In the genomic region with DNA sequence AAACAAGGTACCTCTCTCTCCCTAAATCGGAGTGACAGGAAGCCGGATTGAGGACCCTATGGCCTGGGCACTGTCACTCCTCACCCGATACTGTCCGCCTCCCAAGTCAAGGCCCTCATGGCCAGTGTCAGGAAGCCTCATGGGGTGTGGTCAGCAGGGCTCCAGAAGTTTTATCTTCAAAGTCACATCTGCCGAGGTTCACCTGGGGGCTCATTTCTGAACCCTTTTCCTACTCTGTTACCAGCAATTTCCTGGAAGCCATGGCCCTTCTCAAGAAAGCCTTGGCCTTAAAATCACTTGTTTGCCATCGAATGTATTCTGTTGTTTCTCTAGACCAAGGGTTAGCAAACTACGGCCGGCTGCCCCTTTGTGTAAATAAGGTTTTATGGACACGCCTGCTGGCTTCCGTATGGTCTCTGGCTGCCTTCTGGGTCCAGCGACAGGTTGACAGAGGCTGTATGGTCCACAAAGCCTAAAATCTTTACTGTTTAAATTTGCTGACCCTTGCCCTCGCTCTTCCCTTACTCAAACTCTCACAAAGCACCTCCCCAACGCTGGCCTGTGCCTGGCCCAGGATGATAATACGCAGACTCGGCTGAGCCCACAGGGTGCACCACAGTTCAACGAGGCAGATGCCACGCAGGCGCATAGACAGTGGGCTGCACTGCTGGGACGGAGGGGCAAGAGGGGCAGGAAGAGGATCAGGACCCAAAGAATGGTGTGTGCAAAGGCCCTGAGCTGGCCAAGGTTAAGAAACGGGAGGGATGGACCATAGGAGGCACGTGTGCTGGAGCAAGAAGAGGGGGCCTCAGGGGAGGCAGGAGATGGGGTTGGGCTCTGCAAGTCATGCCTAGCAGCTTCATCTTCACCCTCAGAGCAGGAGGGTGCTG, we compare ENCODE assay signal across 1 cellular context.
TF ChIP-seq lines count a peak whose summit lies in the region.

No MANE protein-coding gene starts in this region.

TF ChIP-seq in HepG2, 621 proteins besides CTCF, POLR2A, EP300 and RAD21 (continued from another document and continues in another):
- TF ChIP-seq, protein P1, sequence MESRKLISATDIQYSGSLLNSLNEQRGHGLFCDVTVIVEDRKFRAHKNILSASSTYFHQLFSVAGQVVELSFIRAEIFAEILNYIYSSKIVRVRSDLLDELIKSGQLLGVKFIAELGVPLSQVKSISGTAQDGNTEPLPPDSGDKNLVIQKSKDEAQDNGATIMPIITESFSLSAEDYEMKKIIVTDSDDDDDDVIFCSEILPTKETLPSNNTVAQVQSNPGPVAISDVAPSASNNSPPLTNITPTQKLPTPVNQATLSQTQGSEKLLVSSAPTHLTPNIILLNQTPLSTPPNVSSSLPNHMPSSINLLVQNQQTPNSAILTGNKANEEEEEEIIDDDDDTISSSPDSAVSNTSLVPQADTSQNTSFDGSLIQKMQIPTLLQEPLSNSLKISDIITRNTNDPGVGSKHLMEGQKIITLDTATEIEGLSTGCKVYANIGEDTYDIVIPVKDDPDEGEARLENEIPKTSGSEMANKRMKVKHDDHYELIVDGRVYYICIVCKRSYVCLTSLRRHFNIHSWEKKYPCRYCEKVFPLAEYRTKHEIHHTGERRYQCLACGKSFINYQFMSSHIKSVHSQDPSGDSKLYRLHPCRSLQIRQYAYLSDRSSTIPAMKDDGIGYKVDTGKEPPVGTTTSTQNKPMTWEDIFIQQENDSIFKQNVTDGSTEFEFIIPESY (CRISPR knock-in tag; IDR thresholded peaks at IDR 0.05) = no peak
- no peak for TF ChIP-seq ZNF577 (CRISPR knock-in tag; IDR thresholded peaks at IDR 0.05; ENCODE audit: borderline replicate concordance, low read depth)
- no peak for TF ChIP-seq GABPA (IDR thresholded peaks at IDR 0.05; ENCODE audit: low read depth, low read length)
- TF ChIP-seq GABPA (CRISPR knock-in tag; IDR thresholded peaks at IDR 0.05; ENCODE audit: low read depth) = 0 out of 2 replicates have a peak, but pooled peaks have one; percentile 30
- TF ChIP-seq SOX6 (IDR thresholded peaks at IDR 0.05) = no peak
- TF ChIP-seq SOX6 (CRISPR knock-in tag; IDR thresholded peaks at IDR 0.05) = peak; percentile 91
- TF ChIP-seq DBP (CRISPR knock-in tag; IDR thresholded peaks at IDR 0.05; ENCODE audit: not compliant biosample characterization) = no peak
- TF ChIP-seq, protein P2, sequence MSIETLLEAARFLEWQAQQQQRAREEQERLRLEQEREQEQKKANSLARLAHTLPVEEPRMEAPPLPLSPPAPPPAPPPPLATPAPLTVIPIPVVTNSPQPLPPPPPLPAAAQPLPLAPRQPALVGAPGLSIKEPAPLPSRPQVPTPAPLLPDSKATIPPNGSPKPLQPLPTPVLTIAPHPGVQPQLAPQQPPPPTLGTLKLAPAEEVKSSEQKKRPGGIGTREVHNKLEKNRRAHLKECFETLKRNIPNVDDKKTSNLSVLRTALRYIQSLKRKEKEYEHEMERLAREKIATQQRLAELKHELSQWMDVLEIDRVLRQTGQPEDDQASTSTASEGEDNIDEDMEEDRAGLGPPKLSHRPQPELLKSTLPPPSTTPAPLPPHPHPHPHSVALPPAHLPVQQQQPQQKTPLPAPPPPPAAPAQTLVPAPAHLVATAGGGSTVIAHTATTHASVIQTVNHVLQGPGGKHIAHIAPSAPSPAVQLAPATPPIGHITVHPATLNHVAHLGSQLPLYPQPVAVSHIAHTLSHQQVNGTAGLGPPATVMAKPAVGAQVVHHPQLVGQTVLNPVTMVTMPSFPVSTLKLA (IDR thresholded peaks at IDR 0.05) = no peak
- no peak for TF ChIP-seq SRSF1 (optimal IDR thresholded peaks at IDR 0.05; ENCODE audit: low read depth, low read length)
- TF ChIP-seq RBAK (CRISPR knock-in tag; IDR thresholded peaks at IDR 0.05) = peak; percentile 69; the same call in 1 of the 2 replicates
- no peak for TF ChIP-seq CENPT (CRISPR knock-in tag; IDR thresholded peaks at IDR 0.05; ENCODE audit: low read depth)
- TF ChIP-seq ZNF484 (CRISPR knock-in tag; IDR thresholded peaks at IDR 0.05; ENCODE audit: borderline replicate concordance, low read depth) = no peak
- TF ChIP-seq PITX1 (CRISPR knock-in tag; IDR thresholded peaks at IDR 0.05) = peak; percentile 92; the same call in 1 of the 2 replicates
- no peak for TF ChIP-seq ZNF782 (CRISPR knock-in tag; IDR thresholded peaks at IDR 0.05; ENCODE audit: borderline replicate concordance)
- peak; percentile 63 for TF ChIP-seq HNF1B (CRISPR knock-in tag; IDR thresholded peaks at IDR 0.05)
- TF ChIP-seq GATAD1 (CRISPR knock-in tag; IDR thresholded peaks at IDR 0.05) = no peak
- no peak for TF ChIP-seq PHB2 (IDR thresholded peaks at IDR 0.05; ENCODE audit: partially characterized antibody)
- no peak for TF ChIP-seq ZBTB44 (CRISPR knock-in tag; IDR thresholded peaks at IDR 0.05)
- TF ChIP-seq, protein P3, sequence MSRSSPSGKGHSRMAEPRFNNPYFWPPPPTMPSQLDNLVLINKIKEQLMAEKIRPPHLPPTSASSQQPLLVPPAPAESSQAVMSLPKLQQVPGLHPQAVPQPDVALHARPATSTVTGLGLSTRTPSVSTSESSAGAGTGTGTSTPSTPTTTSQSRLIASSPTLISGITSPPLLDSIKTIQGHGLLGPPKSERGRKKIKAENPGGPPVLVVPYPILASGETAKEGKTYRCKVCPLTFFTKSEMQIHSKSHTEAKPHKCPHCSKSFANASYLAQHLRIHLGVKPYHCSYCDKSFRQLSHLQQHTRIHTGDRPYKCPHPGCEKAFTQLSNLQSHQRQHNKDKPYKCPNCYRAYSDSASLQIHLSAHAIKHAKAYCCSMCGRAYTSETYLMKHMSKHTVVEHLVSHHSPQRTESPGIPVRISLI (CRISPR knock-in tag; IDR thresholded peaks at IDR 0.05; ENCODE audit: borderline replicate concordance) = no peak
- TF ChIP-seq, protein P4, sequence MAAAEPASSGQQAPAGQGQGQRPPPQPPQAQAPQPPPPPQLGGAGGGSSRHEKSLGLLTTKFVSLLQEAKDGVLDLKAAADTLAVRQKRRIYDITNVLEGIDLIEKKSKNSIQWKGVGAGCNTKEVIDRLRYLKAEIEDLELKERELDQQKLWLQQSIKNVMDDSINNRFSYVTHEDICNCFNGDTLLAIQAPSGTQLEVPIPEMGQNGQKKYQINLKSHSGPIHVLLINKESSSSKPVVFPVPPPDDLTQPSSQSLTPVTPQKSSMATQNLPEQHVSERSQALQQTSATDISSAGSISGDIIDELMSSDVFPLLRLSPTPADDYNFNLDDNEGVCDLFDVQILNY (CRISPR knock-in tag; conservative IDR thresholded peaks at IDR 0.05) = no peak
- no peak for TF ChIP-seq ZBTB4 (CRISPR knock-in tag; IDR thresholded peaks at IDR 0.05; ENCODE audit: borderline replicate concordance)
- no peak for TF ChIP-seq REXO4 (CRISPR knock-in tag; IDR thresholded peaks at IDR 0.05; ENCODE audit: borderline replicate concordance)
- no peak for TF ChIP-seq BRF2 (CRISPR knock-in tag; IDR thresholded peaks at IDR 0.05)
- no peak for TF ChIP-seq ZNF512 (CRISPR knock-in tag; IDR thresholded peaks at IDR 0.05)
- TF ChIP-seq STAG1 (CRISPR knock-in tag; IDR thresholded peaks at IDR 0.05) = no peak
- TF ChIP-seq TMF1 (CRISPR knock-in tag; IDR thresholded peaks at IDR 0.05; ENCODE audit: low read depth) = 0 out of 2 replicates have a peak, but pooled peaks have one; percentile 51
- TF ChIP-seq ZNF557 (CRISPR knock-in tag; IDR thresholded peaks at IDR 0.05) = no peak
- peak; percentile 51; the same call in 1 of the 2 replicates for TF ChIP-seq ZBTB26 (CRISPR knock-in tag; IDR thresholded peaks at IDR 0.05; ENCODE audit: borderline replicate concordance)
- no peak for TF ChIP-seq HINFP (CRISPR knock-in tag; IDR thresholded peaks at IDR 0.05; ENCODE audit: low read depth)
- no peak for TF ChIP-seq RFX1 (IDR thresholded peaks at IDR 0.05)
